1 cellular context compared by ENCODE assay signal in the genomic region with DNA sequence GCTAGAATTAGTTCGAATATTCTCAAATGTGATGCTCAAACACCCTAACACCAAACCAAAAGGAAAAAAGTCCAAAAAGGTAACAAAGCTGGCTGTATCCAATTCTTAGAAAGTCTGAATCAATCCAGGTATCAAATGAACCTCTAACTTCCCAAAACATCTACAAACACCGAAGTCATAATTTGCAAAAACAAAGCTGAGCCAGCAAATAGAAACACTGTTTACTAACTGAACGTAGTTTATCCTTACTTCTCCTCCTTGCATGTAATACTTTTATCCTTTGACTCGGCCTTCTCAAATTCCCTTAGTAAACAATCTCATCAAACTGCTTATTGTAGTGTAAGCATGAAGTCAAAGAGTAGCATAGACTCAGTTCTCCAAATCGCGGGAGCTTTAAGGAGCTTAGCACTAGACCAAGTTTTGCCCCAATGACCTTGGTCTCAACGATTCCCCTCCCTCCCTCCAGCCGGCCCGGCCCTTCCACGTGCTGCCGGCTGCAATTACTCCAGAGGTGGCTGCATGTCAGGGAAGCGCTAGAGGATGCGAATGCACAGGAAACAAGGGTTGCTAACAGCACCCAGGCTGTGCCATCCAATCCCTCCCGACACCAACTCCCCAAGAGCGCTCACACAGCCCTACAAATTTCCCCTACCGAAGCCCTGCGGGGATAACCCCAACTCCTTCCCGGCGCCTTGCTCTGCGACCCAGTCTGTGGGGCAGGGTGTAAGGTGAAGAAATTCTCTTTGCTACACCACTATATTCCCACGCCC.
TF ChIP-seq lines count a peak whose summit lies in the region.

No MANE protein-coding gene starts in this region.

TF ChIP-seq in SK-N-SH, 30 proteins besides CTCF, POLR2A, EP300 and RAD21 (continued from another document):
- no peak for TF ChIP-seq RFX5 (IDR thresholded peaks at IDR 0.05; ENCODE audit: low read length)
- TF ChIP-seq, protein P1, sequence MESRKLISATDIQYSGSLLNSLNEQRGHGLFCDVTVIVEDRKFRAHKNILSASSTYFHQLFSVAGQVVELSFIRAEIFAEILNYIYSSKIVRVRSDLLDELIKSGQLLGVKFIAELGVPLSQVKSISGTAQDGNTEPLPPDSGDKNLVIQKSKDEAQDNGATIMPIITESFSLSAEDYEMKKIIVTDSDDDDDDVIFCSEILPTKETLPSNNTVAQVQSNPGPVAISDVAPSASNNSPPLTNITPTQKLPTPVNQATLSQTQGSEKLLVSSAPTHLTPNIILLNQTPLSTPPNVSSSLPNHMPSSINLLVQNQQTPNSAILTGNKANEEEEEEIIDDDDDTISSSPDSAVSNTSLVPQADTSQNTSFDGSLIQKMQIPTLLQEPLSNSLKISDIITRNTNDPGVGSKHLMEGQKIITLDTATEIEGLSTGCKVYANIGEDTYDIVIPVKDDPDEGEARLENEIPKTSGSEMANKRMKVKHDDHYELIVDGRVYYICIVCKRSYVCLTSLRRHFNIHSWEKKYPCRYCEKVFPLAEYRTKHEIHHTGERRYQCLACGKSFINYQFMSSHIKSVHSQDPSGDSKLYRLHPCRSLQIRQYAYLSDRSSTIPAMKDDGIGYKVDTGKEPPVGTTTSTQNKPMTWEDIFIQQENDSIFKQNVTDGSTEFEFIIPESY (IDR thresholded peaks at IDR 0.05; ENCODE audit: borderline replicate concordance, low read depth), result no peak
- TF ChIP-seq TAF1 (IDR thresholded peaks at IDR 0.05; ENCODE audit: borderline replicate concordance, low read depth, low read length), result no peak
- no peak for TF ChIP-seq MEF2A (IDR thresholded peaks at IDR 0.05; ENCODE audit: borderline replicate concordance, low read depth)
- TF ChIP-seq EZH2phosphoT487 (IDR thresholded peaks at IDR 0.05; ENCODE audit: borderline replicate concordance, low read depth), result no peak
- TF ChIP-seq CHD2 (IDR thresholded peaks at IDR 0.05; ENCODE audit: low read length, partially characterized antibody), result no peak
